Comparison of ENCODE assay signal across 1 cellular context in genomic region chr3:152365126-152365525, GRCh38.
TF ChIP-seq lines count a peak whose summit lies in the region.

No MANE protein-coding gene starts in this region.

TF ChIP-seq in HCT116, 20 proteins besides CTCF, POLR2A, EP300 and RAD21 (continued from another document):
- TF ChIP-seq MAX (IDR thresholded peaks at IDR 0.05), result no peak
- TF ChIP-seq ELF1 (IDR thresholded peaks at IDR 0.05; ENCODE audit: borderline replicate concordance, low read depth), result no peak
- no peak for TF ChIP-seq POLR2AphosphoS5 (IDR thresholded peaks at IDR 0.05; ENCODE audit: low read depth, low read length)
- TF ChIP-seq ATF3 (IDR thresholded peaks at IDR 0.05), result no peak
- no peak for TF ChIP-seq SIN3A (IDR thresholded peaks at IDR 0.05; ENCODE audit: low read depth)
- no peak for TF ChIP-seq JUND (IDR thresholded peaks at IDR 0.05)
- no peak for TF ChIP-seq FOSL1 (IDR thresholded peaks at IDR 0.05; ENCODE audit: low read depth)
- no peak for TF ChIP-seq TCF7L2 (IDR thresholded peaks at IDR 0.05; ENCODE audit: borderline replicate concordance, extremely low read depth, insufficient read depth, insufficient read length)
- no peak for TF ChIP-seq CEBPB (IDR thresholded peaks at IDR 0.05; ENCODE audit: low read depth)
- no peak for TF ChIP-seq REST (IDR thresholded peaks at IDR 0.05; ENCODE audit: low read depth)
TF ChIP-seq in HCT116: peak in this region for 0.
